ENCODE assay signal across 18 cellular contexts in the genomic region with DNA sequence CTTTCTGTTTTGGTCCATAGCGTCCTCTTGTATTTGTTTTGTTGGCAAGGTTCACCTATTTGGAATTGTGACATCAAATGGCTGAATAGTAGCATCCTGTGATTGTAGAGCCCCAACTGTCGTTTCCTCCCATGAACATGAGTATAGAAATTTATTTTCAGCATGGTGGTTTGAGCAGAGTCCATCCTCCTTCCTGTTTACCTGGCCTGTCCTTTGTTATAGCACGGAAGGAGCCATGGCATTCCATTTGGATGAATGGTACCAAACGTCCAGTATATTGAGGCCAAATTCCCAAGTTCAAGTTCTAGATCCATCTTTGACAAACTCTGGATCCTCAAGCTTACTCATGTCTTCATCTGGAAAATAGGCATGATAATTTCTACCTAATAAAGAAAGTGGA.
"Had no signal": no experiment of that assay in that cellular context is flagged by ENCODE, and none has a peak within 500 bp of the region (broad histone marks: within the 10 kb centered on the region; RNA-seq: fewer than 3 reads in every experiment).

No MANE protein-coding gene starts in this region.

- H3K27me3 ChIP-seq: gastroesophageal sphincter had no signal

- H3K36me3 ChIP-seq: gastroesophageal sphincter, thoracic aorta had no signal

- FAIRE-seq: bronchial epithelial cell had no signal

- H3K27ac ChIP-seq: thoracic aorta had no signal

- H3K9me3 ChIP-seq: gastroesophageal sphincter, mucosa of descending colon, thoracic aorta had no signal

- ATAC-seq: activated T-cell treated with anti-CD3 and anti-CD28 coated beads, Interleukin-2, amount 50 U/mL, for 4 hours; gastroesophageal sphincter; mucosa of descending colon; natural killer cell treated with Interleukin-12 subunit alpha and Interleukin-12 subunit beta and Interleukin-15 and Interleukin-18, amount 100 ng/mL, for 72 hours; stimulated activated naive CD8-positive, alpha-beta T cell treated with anti-CD3 and anti-CD28 coated beads, Interleukin-15, amount 100 ng/mL, for 72 hours had no signal

- H3K4me1 ChIP-seq: gastroesophageal sphincter had no signal

- H3K4me3 ChIP-seq: gastroesophageal sphincter, mucosa of descending colon, thoracic aorta had no signal

- DNase-seq: activated CD4-positive, alpha-beta memory T cell treated with anti-CD3 and anti-CD28 coated beads for 36 hours; activated effector memory CD4-positive, alpha-beta T cell treated with anti-CD3 and anti-CD28 coated beads, Interleukin-2, amount 50 U/mL, for 16 hours; activated naive CD8-positive, alpha-beta T cell treated with anti-CD3 and anti-CD28 coated beads for 36 hours; activated T-cell treated with anti-CD3 and anti-CD28 coated beads, Interleukin-2, amount 50 U/mL, for 4 hours; hippocampal formation; kidney glomerular epithelial cell; mammary epithelial cell; mucosa of descending colon; nucleus accumbens; stimulated activated CD4-positive, alpha-beta T cell treated with anti-CD3 and anti-CD28 coated beads, Interleukin-15, amount 100 ng/mL, for 24 hours; stimulated activated CD4-positive, alpha-beta T cell treated with anti-CD3 and anti-CD28 coated beads, Interleukin-4, amount 100 ng/mL, for 24 hours; stimulated activated naive CD8-positive, alpha-beta T cell treated with anti-CD3 and anti-CD28 coated beads, Interleukin-15, amount 100 ng/mL, for 72 hours; SW 1271; T-helper 9 cell had no signal
